In the genomic region with DNA sequence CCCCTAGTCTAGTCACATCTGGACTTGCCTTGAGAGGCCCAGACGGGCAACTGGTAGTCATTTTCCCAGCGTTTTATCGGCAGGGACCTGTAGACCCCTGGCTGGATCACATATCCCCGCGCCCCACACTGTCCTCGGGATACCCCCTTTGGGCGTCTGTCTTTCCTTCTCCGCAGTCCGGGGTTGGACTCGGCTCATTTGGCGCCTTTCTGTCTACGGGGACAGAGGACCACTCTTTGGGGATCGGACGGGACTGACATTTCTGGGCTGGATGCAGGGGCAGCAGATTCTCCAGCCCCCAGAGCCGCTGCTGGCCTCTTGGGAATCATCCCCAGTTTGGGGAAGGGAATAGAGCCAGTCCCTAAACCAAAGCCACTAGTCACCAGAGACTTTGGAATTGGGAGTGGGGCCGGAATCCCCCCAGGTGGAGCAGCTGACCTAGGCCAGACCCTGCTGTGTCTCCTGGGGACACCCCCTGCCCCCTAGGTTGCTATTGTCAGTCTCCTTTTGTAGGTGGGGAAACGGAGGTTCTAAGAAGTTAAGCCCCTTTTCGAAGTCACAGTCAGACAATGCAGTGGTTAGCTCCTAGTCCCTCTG, we compare ENCODE assay signal across 8 cellular contexts. TPM values are rescaled to one million over a fixed set of nuclear protein-coding genes. Genes with fewer than 3 reads are reported as not detected.
DNase-seq lines count a peak whose midpoint lies in the region; FAIRE-seq and TF ChIP-seq lines count a peak whose summit lies in the region.

No MANE protein-coding gene starts in this region.

- no peak for FAIRE-seq in HTR-8/SVneo (lab: Jason Lieb, UNC)

- no peaks in the 10 kb centered on the region for H4K20me1 ChIP-seq in GM23248 (ENCODE audit: insufficient read depth)

- in situ Hi-C loops in GM23248 (cut with MboI) = no loop called here

- H3K4me3 ChIP-seq in GM23248 (peak overlapping the region; percentile 76), SJSA1 (peak overlapping the region; percentile 89), fibroblast of the aortic adventitia (ENCODE audit: low read depth, low read length) (peak overlapping the region; percentile 88), rectal smooth muscle tissue (ENCODE audit: low read length) (peak overlapping the region; percentile 71)

- H3K9me3 ChIP-seq in GM23248 (ENCODE audit: low read depth) (no peaks in the 10 kb centered on the region), SJSA1 (replicated peaks) (no peaks in the 10 kb centered on the region)

- peaks cover 36% of the 10 kb centered on the region for H3K79me2 ChIP-seq in GM23248 (ENCODE audit: insufficient read depth)

- H3K36me3 ChIP-seq in GM23248 (ENCODE audit: low read depth) (no peaks in the 10 kb centered on the region), SJSA1 (peaks cover 10% of the 10 kb centered on the region), rectal smooth muscle tissue (ENCODE audit: control insufficient read depth, insufficient read depth, low read length) (no peaks in the 10 kb centered on the region)

- H3K4me2 ChIP-seq in GM23248 (ENCODE audit: unreplicated experiment) = peak overlapping the region; percentile 71

- H3K4me1 ChIP-seq in GM23248 (ENCODE audit: insufficient read depth) (peaks cover 16% of the 10 kb centered on the region), SJSA1 (replicated peaks) (peaks cover 34% of the 10 kb centered on the region), rectal smooth muscle tissue (ENCODE audit: control insufficient read depth, insufficient read depth, low read length) (peaks cover 3% of the 10 kb centered on the region)

- peaks cover 16% of the 10 kb centered on the region for H3F3A ChIP-seq in GM23248 (ENCODE audit: insufficient read depth)

- H3K27me3 ChIP-seq in GM23248 (replicated peaks; ENCODE audit: insufficient read depth) (no peaks in the 10 kb centered on the region), SJSA1 (replicated peaks) (no peaks in the 10 kb centered on the region), rectal smooth muscle tissue (ENCODE audit: control insufficient read depth, insufficient read depth, low read length) (no peaks in the 10 kb centered on the region)

- no peak for TF ChIP-seq CTCF in fibroblast of the aortic adventitia (IDR thresholded peaks at IDR 0.05; ENCODE audit: insufficient read depth, low read length)

- no peak overlapping the region for H3K27ac ChIP-seq in GM23248
- peak overlapping the region; percentile 95 for H3K27ac ChIP-seq in SJSA1
- H3K27ac ChIP-seq in rectal smooth muscle tissue (ENCODE audit: low read depth, low read length) = no peak overlapping the region

- DNase-seq in GM23248 (peak; percentile 35), SJSA1 (ENCODE audit: low read depth in 1 of 2, low spot score in 2 of 2) (no peak), fibroblast of the aortic adventitia (ENCODE audit: low read depth) (no peak), SIG-M5 (lab: John Stamatoyannopoulos, UW) (no peak), NCI-H1436 (lab: John Stamatoyannopoulos, UW) (no peak), HTR-8/SVneo (ENCODE audit: insufficient read length, low spot score) (no peak), NCI-H2171 treated with DMSO at 0.1 percent for 48 hours (lab: John Stamatoyannopoulos, UW) (no peak)

- 2 to 5% methylated on average over 18 of the region's 18 CpGs for WGBS in GM23248 (ENCODE audit: low coverage in 1 of 2, low lambda C conversion rate in 2 of 2, missing lambda C conversion rate in 2 of 2), 2 experiments

- H3K9ac ChIP-seq in GM23248 = peak overlapping the region; percentile 81
- H3K9ac ChIP-seq in rectal smooth muscle tissue (ENCODE audit: low read length) = peak overlapping the region; percentile 64

- peak overlapping the region; percentile 92 for H2AFZ ChIP-seq in GM23248

- no peaks in the 10 kb centered on the region for H3K9me2 ChIP-seq in GM23248 (ENCODE audit: insufficient read depth)

RNA-seq across cellular contexts. Expression of a gene that starts 0.7 kb away (rescaled TPM):
- total RNA-seq in GM23248 (2014; rRNA removed; shearing (Covaris generic)) = 2.6 and 5.6 TPM in 2 replicates
- 3.8 and 5.0 TPM in 2 replicates for polyA plus RNA-seq in GM23248 (2016; fragmentation: Nextera tagmentation; extraction: Ambion mirVana)
- total RNA-seq in SJSA1 (2014; rRNA removed; shearing (Covaris generic)) = 6.4 and 11.5 TPM in 2 replicates
- total RNA-seq in fibroblast of the aortic adventitia (ENCODE audit: low replicate concordance) = 5.4 and 5.5 TPM in 2 replicates
